In the genomic region with DNA sequence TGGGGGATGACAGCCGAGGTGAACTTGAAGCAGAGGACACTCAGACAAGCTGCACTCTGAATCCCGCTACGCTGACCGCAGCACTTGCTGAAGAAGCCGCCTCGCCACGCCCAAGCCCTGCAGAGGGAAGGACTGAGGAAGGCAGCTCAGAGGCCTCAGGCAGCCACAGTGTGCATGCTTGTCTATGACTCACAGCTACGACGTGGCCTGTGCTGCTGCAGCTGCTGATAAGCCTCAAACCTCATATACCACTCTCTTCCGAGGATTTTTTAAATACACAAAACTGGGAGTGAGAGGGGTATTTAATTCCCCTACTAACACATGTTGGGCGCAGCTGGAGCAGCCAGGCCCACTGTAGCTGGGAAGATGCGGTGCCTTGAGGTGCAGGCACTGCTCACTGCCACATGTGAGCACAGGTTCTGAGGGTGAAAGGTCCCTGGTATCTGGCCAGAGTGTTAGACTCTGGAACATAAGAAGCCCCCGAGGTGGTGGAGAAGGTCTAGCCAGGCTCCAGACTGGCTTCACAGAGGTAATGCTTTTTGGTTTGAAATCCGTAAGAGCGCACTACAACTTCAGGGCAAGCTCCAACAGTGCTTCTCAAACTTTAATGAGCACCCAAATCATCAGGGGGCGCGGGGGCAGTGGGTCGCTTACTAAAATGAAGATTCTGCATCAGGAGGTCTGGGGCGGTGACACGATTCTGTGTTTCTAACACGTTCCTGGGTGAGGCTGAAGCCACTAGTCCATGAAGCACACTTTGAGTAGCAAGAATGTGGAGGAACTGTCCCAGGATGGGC, we compare ENCODE assay signal across 1 cellular context.
A peak's percentile ranks its signal among the peaks of the same experiment; 100 is the strongest.
TF ChIP-seq lines count a peak whose summit lies in the region.

No MANE protein-coding gene starts in this region.

TF ChIP-seq in HCT116, 20 proteins besides CTCF, POLR2A, EP300 and RAD21 (continued from another document):
- TF ChIP-seq, protein P1, sequence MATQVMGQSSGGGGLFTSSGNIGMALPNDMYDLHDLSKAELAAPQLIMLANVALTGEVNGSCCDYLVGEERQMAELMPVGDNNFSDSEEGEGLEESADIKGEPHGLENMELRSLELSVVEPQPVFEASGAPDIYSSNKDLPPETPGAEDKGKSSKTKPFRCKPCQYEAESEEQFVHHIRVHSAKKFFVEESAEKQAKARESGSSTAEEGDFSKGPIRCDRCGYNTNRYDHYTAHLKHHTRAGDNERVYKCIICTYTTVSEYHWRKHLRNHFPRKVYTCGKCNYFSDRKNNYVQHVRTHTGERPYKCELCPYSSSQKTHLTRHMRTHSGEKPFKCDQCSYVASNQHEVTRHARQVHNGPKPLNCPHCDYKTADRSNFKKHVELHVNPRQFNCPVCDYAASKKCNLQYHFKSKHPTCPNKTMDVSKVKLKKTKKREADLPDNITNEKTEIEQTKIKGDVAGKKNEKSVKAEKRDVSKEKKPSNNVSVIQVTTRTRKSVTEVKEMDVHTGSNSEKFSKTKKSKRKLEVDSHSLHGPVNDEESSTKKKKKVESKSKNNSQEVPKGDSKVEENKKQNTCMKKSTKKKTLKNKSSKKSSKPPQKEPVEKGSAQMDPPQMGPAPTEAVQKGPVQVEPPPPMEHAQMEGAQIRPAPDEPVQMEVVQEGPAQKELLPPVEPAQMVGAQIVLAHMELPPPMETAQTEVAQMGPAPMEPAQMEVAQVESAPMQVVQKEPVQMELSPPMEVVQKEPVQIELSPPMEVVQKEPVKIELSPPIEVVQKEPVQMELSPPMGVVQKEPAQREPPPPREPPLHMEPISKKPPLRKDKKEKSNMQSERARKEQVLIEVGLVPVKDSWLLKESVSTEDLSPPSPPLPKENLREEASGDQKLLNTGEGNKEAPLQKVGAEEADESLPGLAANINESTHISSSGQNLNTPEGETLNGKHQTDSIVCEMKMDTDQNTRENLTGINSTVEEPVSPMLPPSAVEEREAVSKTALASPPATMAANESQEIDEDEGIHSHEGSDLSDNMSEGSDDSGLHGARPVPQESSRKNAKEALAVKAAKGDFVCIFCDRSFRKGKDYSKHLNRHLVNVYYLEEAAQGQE (IDR thresholded peaks at IDR 0.05; ENCODE audit: low read depth): no peak
- peak; percentile 60 for TF ChIP-seq TCF7L2 (IDR thresholded peaks at IDR 0.05; ENCODE audit: borderline replicate concordance, extremely low read depth, insufficient read depth, insufficient read length)
- TF ChIP-seq JUND (IDR thresholded peaks at IDR 0.05): peak; percentile 90
- TF ChIP-seq FOSL1 (IDR thresholded peaks at IDR 0.05; ENCODE audit: low read depth): peak; percentile 86
- TF ChIP-seq CBX3 (IDR thresholded peaks at IDR 0.05; ENCODE audit: low read depth): peak; percentile 98
- no peak for TF ChIP-seq CEBPB (IDR thresholded peaks at IDR 0.05; ENCODE audit: low read depth)
- TF ChIP-seq YY1 (IDR thresholded peaks at IDR 0.05; ENCODE audit: extremely low read depth, insufficient replicate concordance, low read depth, low read length): no peak
- no peak for TF ChIP-seq ZNF274 (IDR thresholded peaks at IDR 0.05; ENCODE audit: low read depth, low read length)
